Comparison of ENCODE assay signal across 12 cellular contexts in the genomic region with DNA sequence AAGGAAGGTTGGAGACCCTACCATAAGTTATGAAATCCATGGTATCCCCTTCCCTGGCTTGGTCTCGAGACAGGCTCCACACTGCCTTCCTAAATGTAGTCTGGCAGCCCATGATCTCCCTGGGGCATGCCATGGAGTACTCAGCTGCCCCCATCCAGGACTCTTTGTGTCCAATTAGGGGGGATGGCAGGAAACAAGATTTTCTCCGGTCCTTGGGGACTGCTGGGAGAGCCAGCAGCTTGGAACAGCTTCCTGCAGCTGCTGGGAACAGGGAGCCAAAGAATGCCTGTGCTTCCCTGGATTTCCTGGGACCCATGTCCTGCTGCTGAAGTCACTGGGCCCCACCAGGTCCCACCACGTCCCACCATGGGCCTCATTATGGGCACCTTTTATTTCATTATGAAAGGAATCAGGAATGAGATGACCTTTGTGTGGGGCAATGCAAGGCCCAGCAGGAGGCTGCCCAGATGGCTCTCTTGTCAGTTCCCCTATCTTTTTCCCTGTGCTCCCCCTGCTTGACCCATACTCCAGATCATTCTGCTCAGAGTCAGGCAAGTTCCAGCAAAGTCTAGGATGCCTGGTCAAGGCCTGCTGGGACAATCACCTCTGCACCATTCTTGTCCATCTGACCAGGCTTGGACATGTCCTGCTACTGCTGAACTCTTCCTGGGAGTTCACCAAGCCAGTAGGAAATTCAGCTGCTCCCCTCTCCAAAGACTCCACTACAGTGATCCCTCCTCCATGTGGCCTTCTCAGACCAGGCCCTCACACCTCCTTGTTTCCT. TPM values are rescaled to one million over a fixed set of nuclear protein-coding genes. Genes with fewer than 3 reads are reported as not detected.
DNase-seq lines count a peak whose midpoint lies in the region; ATAC-seq and TF ChIP-seq lines count a peak whose summit lies in the region.
"Had no signal": no experiment of that assay in that cellular context is flagged by ENCODE, and none has a peak within 500 bp of the region (broad histone marks: within the 10 kb centered on the region; RNA-seq: fewer than 3 reads in every experiment).

No MANE protein-coding gene starts in this region.

- intact Hi-C loops in IMR-90 (cut with micrococcal nuclease): no loop called here

- peaks cover 16% of the 10 kb centered on the region for H3K4me1 Mint-ChIP-seq in glutamatergic neuron (ENCODE audit: low read depth, unreplicated experiment)
- peaks cover 19% of the 10 kb centered on the region for H3K4me1 Mint-ChIP-seq in progenitor cell of endocrine pancreas (ENCODE audit: low read depth)
- no peaks in the 10 kb centered on the region for H3K4me1 Mint-ChIP-seq in activated naive CD4-positive, alpha-beta T cell treated with anti-CD3 and anti-CD28 coated beads, Interleukin-2, amount 10 ng/mL, durations not matched to agents 7 days and 5 days
- H3K4me1 Mint-ChIP-seq: activated naive CD8-positive, alpha-beta T cell treated with anti-CD3 and anti-CD28 coated beads for 36 hours; CD4-positive, CD25-positive, alpha-beta regulatory T cell had no signal

- peak overlapping the region in 1 of 2 experiments; percentile 15; a peak in 1 of 4 replicates for H4K8ac ChIP-seq in IMR-90 (ENCODE audit: low read depth in 2 of 2, low read length in 2 of 2)

- CTCF ChIA-PET in IMR-90 (lab: Yijun Ruan, JAX): no interaction called here
- CTCF ChIA-PET in activated naive CD4-positive, alpha-beta T cell treated with anti-CD3 and anti-CD28 coated beads, Interleukin-2, amount 10 ng/mL, durations not matched to agents 7 days and 5 days (lab: Charles Lee): interaction anchor here (2.2 kb wide), 1 partner anchor 49 kb away, joined by 5 read pairs; no protein-coding TSS in a partner anchor

- in situ Hi-C loops in IMR-90 (cut with MboI; ENCODE audit: low sequenced_read_pairs): no loop called here

- H3K36me3 ChIP-seq in IMR-90 (ENCODE audit: control insufficient read depth, insufficient read depth, low read length): no peaks in the 10 kb centered on the region
- H3K36me3 ChIP-seq: transverse colon had no signal

- H2BK5ac ChIP-seq in IMR-90 (ENCODE audit: low read depth, low read length, poor library complexity, severe bottlenecking): no peak overlapping the region

- no peak overlapping the region for H2BK120ac ChIP-seq in IMR-90 (ENCODE audit: low read depth, low read length)

- no peak overlapping the region for H2BK15ac ChIP-seq in IMR-90 (ENCODE audit: low read depth, low read length)

- peak overlapping the region; percentile 64 for H3K4me3 Mint-ChIP-seq in glutamatergic neuron (ENCODE audit: unreplicated experiment)
- no peak overlapping the region for H3K4me3 Mint-ChIP-seq in progenitor cell of endocrine pancreas (ENCODE audit: low read depth)
- no peak overlapping the region for H3K4me3 Mint-ChIP-seq in activated naive CD4-positive, alpha-beta T cell treated with anti-CD3 and anti-CD28 coated beads, Interleukin-2, amount 10 ng/mL, durations not matched to agents 7 days and 5 days
- H3K4me3 Mint-ChIP-seq: activated naive CD8-positive, alpha-beta T cell treated with anti-CD3 and anti-CD28 coated beads for 36 hours; CD4-positive, CD25-positive, alpha-beta regulatory T cell; T-helper 2 cell treated with Interferon-gamma antibody and Interleukin-4, amounts not matched to agents 5 μg/mL and 100 μg/mL, for 36 hours had no signal

- no peaks in the 10 kb centered on the region for H4K20me1 ChIP-seq in IMR-90 (ENCODE audit: insufficient read depth, low read length)

- no peak overlapping the region for H3K14ac ChIP-seq in IMR-90 (replicated peaks; ENCODE audit: low read depth, low read length)

- H3K36me3 Mint-ChIP-seq in glutamatergic neuron (ENCODE audit: unreplicated experiment): no peaks in the 10 kb centered on the region
- no peaks in the 10 kb centered on the region for H3K36me3 Mint-ChIP-seq in progenitor cell of endocrine pancreas (ENCODE audit: insufficient read depth)
- no peaks in the 10 kb centered on the region for H3K36me3 Mint-ChIP-seq in activated naive CD4-positive, alpha-beta T cell treated with anti-CD3 and anti-CD28 coated beads, Interleukin-2, amount 10 ng/mL, durations not matched to agents 7 days and 5 days
- H3K36me3 Mint-ChIP-seq: activated naive CD8-positive, alpha-beta T cell treated with anti-CD3 and anti-CD28 coated beads for 36 hours; CD4-positive, CD25-positive, alpha-beta regulatory T cell had no signal

- TF ChIP-seq CTCF in IMR-90 (conservative IDR thresholded peaks at IDR 0.05; ENCODE audit: low read depth, low read length): no peak
- no peak for TF ChIP-seq CTCF in glutamatergic neuron (IDR thresholded peaks at IDR 0.05; ENCODE audit: partially characterized antibody, unreplicated experiment)
- no peak for TF ChIP-seq CTCF in progenitor cell of endocrine pancreas (IDR thresholded peaks at IDR 0.05; ENCODE audit: unreplicated experiment)

- H3K9me3 Mint-ChIP-seq in glutamatergic neuron (ENCODE audit: unreplicated experiment) (peaks cover 13% of the 10 kb centered on the region), progenitor cell of endocrine pancreas (ENCODE audit: low read depth) (no peaks in the 10 kb centered on the region)
- H3K9me3 Mint-ChIP-seq in activated naive CD4-positive, alpha-beta T cell treated with anti-CD3 and anti-CD28 coated beads, Interleukin-2, amount 10 ng/mL, durations not matched to agents 7 days and 5 days: no peaks in the 10 kb centered on the region
- H3K9me3 Mint-ChIP-seq: activated naive CD8-positive, alpha-beta T cell treated with anti-CD3 and anti-CD28 coated beads for 36 hours; CD4-positive, CD25-positive, alpha-beta regulatory T cell; T-helper 2 cell treated with Interferon-gamma antibody and Interleukin-4, amounts not matched to agents 5 μg/mL and 100 μg/mL, for 36 hours had no signal

- no peak for TF ChIP-seq POLR2A in IMR-90 (IDR thresholded peaks at IDR 0.05; ENCODE audit: low read depth, low read length)

- H3K9me3 ChIP-seq in IMR-90 (ENCODE audit: control insufficient read depth, insufficient read depth, low read length): no peaks in the 10 kb centered on the region
- H3K9me3 ChIP-seq: transverse colon had no signal

- H3K56ac ChIP-seq in IMR-90 (ENCODE audit: extremely low read depth, insufficient read depth, low read length): no peak overlapping the region

- H2AK5ac ChIP-seq in IMR-90 (ENCODE audit: low read depth, low read length): peak overlapping the region; percentile 51; the same call in 1 of the 2 replicates

- H3K18ac ChIP-seq in IMR-90 (ENCODE audit: low read depth, low read length): no peak overlapping the region; the same call in 1 of the 2 replicates

- peak overlapping the region; percentile 62 for H3K27ac Mint-ChIP-seq in glutamatergic neuron (ENCODE audit: unreplicated experiment)
- peak overlapping the region; percentile 57 for H3K27ac Mint-ChIP-seq in progenitor cell of endocrine pancreas
- no peak overlapping the region for H3K27ac Mint-ChIP-seq in activated naive CD4-positive, alpha-beta T cell treated with anti-CD3 and anti-CD28 coated beads, Interleukin-2, amount 10 ng/mL, durations not matched to agents 7 days and 5 days
- H3K27ac Mint-ChIP-seq: activated naive CD8-positive, alpha-beta T cell treated with anti-CD3 and anti-CD28 coated beads for 36 hours; T-helper 2 cell treated with Interferon-gamma antibody and Interleukin-4, amounts not matched to agents 5 μg/mL and 100 μg/mL, for 36 hours had no signal

- BruUV-seq in IMR-90 (replicated peaks; lab: Mats Ljungman, UMichigan): no TSS peak

- peaks cover 8% of the 10 kb centered on the region for H3K4me1 ChIP-seq in IMR-90 (ENCODE audit: control insufficient read depth, insufficient read depth, low read length)
- H3K4me1 ChIP-seq: transverse colon had no signal

- no peak overlapping the region for H4K91ac ChIP-seq in IMR-90 (ENCODE audit: insufficient read depth, low read depth, low read length)

- dilution Hi-C loops in IMR-90 (cut with HindIII; ENCODE audit: low sequenced_read_pairs, unreplicated experiment): no loop called here

- H3K27ac ChIP-seq in IMR-90 (ENCODE audit: insufficient read depth, low read length): no peak overlapping the region
- H3K27ac ChIP-seq: transverse colon had no signal

- 17% methylated on average over 1 of the region's 3 CpGs; no CpG with 5 or more reads in 1 of the 2 experiments for WGBS in IMR-90 (ENCODE audit: extremely low coverage in 2 of 2, insufficient read length in 1 of 2), 2 experiments

- H3K23ac ChIP-seq in IMR-90 (ENCODE audit: low read depth, low read length): no peak overlapping the region

- DNase-seq in IMR-90 (no peak), glutamatergic neuron (peak; percentile 77), progenitor cell of endocrine pancreas (ENCODE audit: low spot score, unreplicated experiment) (no peak), NCI-H446 treated with DMSO at 0.1 percent for 48 hours (lab: John Stamatoyannopoulos, UW) (no peak)
- no peak for DNase-seq in activated naive CD4-positive, alpha-beta T cell treated with anti-CD3 and anti-CD28 coated beads, Interleukin-2, amount 10 ng/mL, durations not matched to agents 7 days and 5 days
- DNase-seq: activated naive CD8-positive, alpha-beta T cell treated with anti-CD3 and anti-CD28 coated beads for 36 hours; CD4-positive, CD25-positive, alpha-beta regulatory T cell; NCI-H1930; retina; transverse colon had no signal

- H3K4ac ChIP-seq in IMR-90 (ENCODE audit: low read depth, low read length): peak overlapping the region; percentile 23

- ATAC-seq in IMR-90 (ENCODE audit: low read depth) (peak; percentile 31), GM18517 (IDR thresholded peaks at IDR 0.05; ENCODE audit: unreplicated experiment) (no peak)

- H3K27me3 ChIP-seq in IMR-90 (ENCODE audit: control insufficient read depth, insufficient read depth, low read length): no peaks in the 10 kb centered on the region
- H3K27me3 ChIP-seq: transverse colon had no signal

- H4K5ac ChIP-seq in IMR-90 (ENCODE audit: low read depth, low read length): no peak overlapping the region

- no peak overlapping the region for H3K4me3 ChIP-seq in IMR-90 (ENCODE audit: insufficient read depth, low read depth, low read length)
- H3K4me3 ChIP-seq: transverse colon had no signal

- peak overlapping the region; percentile 53 for H2AFZ ChIP-seq in IMR-90 (replicated peaks; ENCODE audit: low read length, poor library complexity)

- no peak overlapping the region for H2BK20ac ChIP-seq in IMR-90 (ENCODE audit: low read depth, low read length)

- POLR2A ChIA-PET in IMR-90 (lab: Charles Lee; ENCODE audit: unreplicated experiment): interaction anchor here (0.6 kb wide), 1 partner anchor 296 kb away, joined by 3 read pairs; no protein-coding TSS in a partner anchor

- no peak for TF ChIP-seq RAD21 in IMR-90 (IDR thresholded peaks at IDR 0.05; ENCODE audit: low read length)

- H3K4me2 ChIP-seq in IMR-90 (ENCODE audit: low read depth, low read length): no peak overlapping the region

- peak overlapping the region; percentile 3 for H2AK9ac ChIP-seq in IMR-90 (replicated peaks; ENCODE audit: low read depth, low read length, poor library complexity)

- no peaks in the 10 kb centered on the region for H3K79me1 ChIP-seq in IMR-90 (ENCODE audit: low read depth in 1 of 2, low read length in 2 of 2)

- H3K9me1 ChIP-seq in IMR-90 (ENCODE audit: insufficient read depth, low read length): peaks cover 12% of the 10 kb centered on the region

- no peak overlapping the region for H3K9ac ChIP-seq in IMR-90 (ENCODE audit: low read depth, low read length)

- H3K27me3 Mint-ChIP-seq in glutamatergic neuron (ENCODE audit: unreplicated experiment) (peaks cover 4% of the 10 kb centered on the region), progenitor cell of endocrine pancreas (no peaks in the 10 kb centered on the region)
- peaks cover 34% of the 10 kb centered on the region for H3K27me3 Mint-ChIP-seq in activated naive CD4-positive, alpha-beta T cell treated with anti-CD3 and anti-CD28 coated beads, Interleukin-2, amount 10 ng/mL, durations not matched to agents 7 days and 5 days
- H3K27me3 Mint-ChIP-seq: activated naive CD8-positive, alpha-beta T cell treated with anti-CD3 and anti-CD28 coated beads for 36 hours; CD4-positive, CD25-positive, alpha-beta regulatory T cell had no signal

RNA-seq across cellular contexts. Expression of a gene that starts 15.0 kb away (rescaled TPM):
- total RNA-seq in IMR-90 (2012; rRNA removed) (30.8 and 31.0 TPM in 2 replicates), glutamatergic neuron (ENCODE audit: unreplicated experiment) (46.8 TPM), progenitor cell of endocrine pancreas (109 and 114 TPM in 2 replicates)
- polyA plus RNA-seq in IMR-90 (2012; rRNA removed): 40.2 and 41.0 TPM in 2 replicates
- polyA plus RNA-seq in IMR-90 (2012; cell fraction: cytosol; rRNA removed): 18.8 and 41.4 TPM in 2 replicates
- polyA plus RNA-seq in IMR-90 (2012; cell fraction: nucleus; rRNA removed; ENCODE audit: low replicate concordance): 19.0 and 23.3 TPM in 2 replicates

RNA-seq across cellular contexts. Expression of a gene that starts 26.0 kb away (rescaled TPM):
- total RNA-seq in IMR-90 (2012; rRNA removed) (2.8 and 3.4 TPM in 2 replicates), glutamatergic neuron (ENCODE audit: unreplicated experiment) (38.7 TPM), progenitor cell of endocrine pancreas (23.7 and 23.8 TPM in 2 replicates)
- 8.0 and 11.4 TPM in 2 replicates for polyA plus RNA-seq in IMR-90 (2012; rRNA removed)
- 4.5 and 6.7 TPM in 2 replicates for polyA plus RNA-seq in IMR-90 (2012; cell fraction: cytosol; rRNA removed)
- polyA plus RNA-seq in IMR-90 (2012; cell fraction: nucleus; rRNA removed; ENCODE audit: low replicate concordance): 143 and 158 TPM in 2 replicates

RNA-seq across cellular contexts. Expression of a gene that starts 32.8 kb away (rescaled TPM):
- total RNA-seq in IMR-90 (2012; rRNA removed): 0.28 and 0.36 TPM in 2 replicates
- polyA plus RNA-seq in IMR-90 (2012; rRNA removed): 5.0 and 5.5 TPM in 2 replicates
- polyA plus RNA-seq in IMR-90 (2012; cell fraction: cytosol; rRNA removed): 0.90 and 0.91 TPM in 2 replicates
- polyA plus RNA-seq in IMR-90 (2012; cell fraction: nucleus; rRNA removed; ENCODE audit: low replicate concordance): 47.6 and 77.6 TPM in 2 replicates
- 12.4 TPM for total RNA-seq in glutamatergic neuron (ENCODE audit: unreplicated experiment)
- 29.8 and 32.8 TPM in 2 replicates for total RNA-seq in progenitor cell of endocrine pancreas

RNA-seq across cellular contexts. Expression of a gene that starts 42.9 kb away (rescaled TPM):
- total RNA-seq in IMR-90 (2012; rRNA removed): 12.8 and 15.1 TPM in 2 replicates
- 43.2 and 46.6 TPM in 2 replicates for polyA plus RNA-seq in IMR-90 (2012; rRNA removed)
- 32.0 and 57.4 TPM in 2 replicates for polyA plus RNA-seq in IMR-90 (2012; cell fraction: cytosol; rRNA removed)
- polyA plus RNA-seq in IMR-90 (2012; cell fraction: nucleus; rRNA removed; ENCODE audit: low replicate concordance): 14.9 and 15.1 TPM in 2 replicates
- 27.7 TPM for total RNA-seq in glutamatergic neuron (ENCODE audit: unreplicated experiment)
- total RNA-seq in progenitor cell of endocrine pancreas: 18.0 and 18.8 TPM in 2 replicates

RNA-seq across cellular contexts. Expression of a gene that starts 43.3 kb away (rescaled TPM):
- 879 and 897 TPM in 2 replicates for total RNA-seq in IMR-90 (2012; rRNA removed)
- polyA plus RNA-seq in IMR-90 (2012; rRNA removed): 369 and 383 TPM in 2 replicates
- polyA plus RNA-seq in IMR-90 (2012; cell fraction: cytosol; rRNA removed): 692 and 1,180 TPM in 2 replicates
- 208 and 242 TPM in 2 replicates for polyA plus RNA-seq in IMR-90 (2012; cell fraction: nucleus; rRNA removed; ENCODE audit: low replicate concordance)
- 262 TPM for total RNA-seq in glutamatergic neuron (ENCODE audit: unreplicated experiment)
- 289 and 301 TPM in 2 replicates for total RNA-seq in progenitor cell of endocrine pancreas
